In genomic region chr4:18441676-18442075, GRCh38 we compare ENCODE assay signal across 28 cellular contexts.
"Had no signal": no experiment of that assay in that cellular context is flagged by ENCODE, and none has a peak within 500 bp of the region (broad histone marks: within the 10 kb centered on the region; RNA-seq: fewer than 3 reads in every experiment).

No MANE protein-coding gene starts in this region.

- DNase-seq: Karpas-422, Kasumi-1, KG1, MG63, MM.1S, MV-4-11, NCI-H1048, NCI-H1092, NCI-H1092 treated with DMSO at 0.1 percent for 48 hours, NCI-H1105, NCI-H1436, NCI-H1436 treated with DMSO at 0.1 percent for 48 hours, NCI-H1694, NCI-H1694 treated with DMSO at 0.1 percent for 48 hours, NCI-H187, NCI-H187 treated with DMSO at 0.1 percent for 48 hours, NCI-H1930, NCI-H2029, NCI-H2029 treated with DMSO at 0.1 percent for 48 hours, NCI-H2107, NCI-H2171, NCI-H2171 treated with DMSO at 0.1 percent for 48 hours, NCI-H2227 treated with DMSO at 0.1 percent for 48 hours, NCI-H226, NCI-H345, NCI-H446, NCI-H446 treated with DMSO at 0.1 percent for 48 hours, NCI-H510A had no signal
